1 cellular context compared by ENCODE assay signal in genomic region chr1:111161843-111162242, GRCh38.
TF ChIP-seq lines count a peak whose summit lies in the region.

No MANE protein-coding gene starts in this region.

TF ChIP-seq in HepG2, 621 proteins besides CTCF, POLR2A, EP300 and RAD21:
- no peak for TF ChIP-seq ZNF138 (CRISPR knock-in tag; IDR thresholded peaks at IDR 0.05; ENCODE audit: low read depth)
- no peak for TF ChIP-seq NCOR1 (IDR thresholded peaks at IDR 0.05; ENCODE audit: borderline replicate concordance, low read length)
- no peak for TF ChIP-seq IRX3 (CRISPR knock-in tag; IDR thresholded peaks at IDR 0.05; ENCODE audit: borderline replicate concordance, low read depth)
- TF ChIP-seq, protein P1, sequence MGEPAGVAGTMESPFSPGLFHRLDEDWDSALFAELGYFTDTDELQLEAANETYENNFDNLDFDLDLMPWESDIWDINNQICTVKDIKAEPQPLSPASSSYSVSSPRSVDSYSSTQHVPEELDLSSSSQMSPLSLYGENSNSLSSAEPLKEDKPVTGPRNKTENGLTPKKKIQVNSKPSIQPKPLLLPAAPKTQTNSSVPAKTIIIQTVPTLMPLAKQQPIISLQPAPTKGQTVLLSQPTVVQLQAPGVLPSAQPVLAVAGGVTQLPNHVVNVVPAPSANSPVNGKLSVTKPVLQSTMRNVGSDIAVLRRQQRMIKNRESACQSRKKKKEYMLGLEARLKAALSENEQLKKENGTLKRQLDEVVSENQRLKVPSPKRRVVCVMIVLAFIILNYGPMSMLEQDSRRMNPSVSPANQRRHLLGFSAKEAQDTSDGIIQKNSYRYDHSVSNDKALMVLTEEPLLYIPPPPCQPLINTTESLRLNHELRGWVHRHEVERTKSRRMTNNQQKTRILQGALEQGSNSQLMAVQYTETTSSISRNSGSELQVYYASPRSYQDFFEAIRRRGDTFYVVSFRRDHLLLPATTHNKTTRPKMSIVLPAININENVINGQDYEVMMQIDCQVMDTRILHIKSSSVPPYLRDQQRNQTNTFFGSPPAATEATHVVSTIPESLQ (CRISPR knock-in tag; conservative IDR thresholded peaks at IDR 0.05), result no peak
- no peak for TF ChIP-seq RFX5 (IDR thresholded peaks at IDR 0.05; ENCODE audit: low read depth, low read length)
- TF ChIP-seq SSRP1 (CRISPR knock-in tag; IDR thresholded peaks at IDR 0.05), result no peak
- TF ChIP-seq, protein P2, sequence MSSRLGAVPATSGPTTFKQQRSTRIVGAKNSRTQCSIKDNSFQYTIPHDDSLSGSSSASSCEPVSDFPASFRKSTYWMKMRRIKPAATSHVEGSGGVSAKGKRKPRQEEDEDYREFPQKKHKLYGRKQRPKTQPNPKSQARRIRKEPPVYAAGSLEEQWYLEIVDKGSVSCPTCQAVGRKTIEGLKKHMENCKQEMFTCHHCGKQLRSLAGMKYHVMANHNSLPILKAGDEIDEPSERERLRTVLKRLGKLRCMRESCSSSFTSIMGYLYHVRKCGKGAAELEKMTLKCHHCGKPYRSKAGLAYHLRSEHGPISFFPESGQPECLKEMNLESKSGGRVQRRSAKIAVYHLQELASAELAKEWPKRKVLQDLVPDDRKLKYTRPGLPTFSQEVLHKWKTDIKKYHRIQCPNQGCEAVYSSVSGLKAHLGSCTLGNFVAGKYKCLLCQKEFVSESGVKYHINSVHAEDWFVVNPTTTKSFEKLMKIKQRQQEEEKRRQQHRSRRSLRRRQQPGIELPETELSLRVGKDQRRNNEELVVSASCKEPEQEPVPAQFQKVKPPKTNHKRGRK (CRISPR knock-in tag; IDR thresholded peaks at IDR 0.05), result no peak
- no peak for TF ChIP-seq SCMH1 (CRISPR knock-in tag; IDR thresholded peaks at IDR 0.05; ENCODE audit: borderline replicate concordance)
- TF ChIP-seq, protein P3, sequence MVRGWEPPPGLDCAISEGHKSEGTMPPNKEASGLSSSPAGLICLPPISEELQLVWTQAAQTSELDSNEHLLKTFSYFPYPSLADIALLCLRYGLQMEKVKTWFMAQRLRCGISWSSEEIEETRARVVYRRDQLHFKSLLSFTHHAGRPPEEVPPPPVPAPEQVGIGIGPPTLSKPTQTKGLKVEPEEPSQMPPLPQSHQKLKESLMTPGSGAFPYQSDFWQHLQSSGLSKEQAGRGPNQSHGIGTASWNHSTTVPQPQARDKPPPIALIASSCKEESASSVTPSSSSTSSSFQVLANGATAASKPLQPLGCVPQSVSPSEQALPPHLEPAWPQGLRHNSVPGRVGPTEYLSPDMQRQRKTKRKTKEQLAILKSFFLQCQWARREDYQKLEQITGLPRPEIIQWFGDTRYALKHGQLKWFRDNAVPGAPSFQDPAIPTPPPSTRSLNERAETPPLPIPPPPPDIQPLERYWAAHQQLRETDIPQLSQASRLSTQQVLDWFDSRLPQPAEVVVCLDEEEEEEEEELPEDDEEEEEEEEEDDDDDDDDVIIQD (CRISPR knock-in tag; IDR thresholded peaks at IDR 0.05; ENCODE audit: low read depth), result no peak
- TF ChIP-seq ZNF326 (CRISPR knock-in tag; IDR thresholded peaks at IDR 0.05; ENCODE audit: borderline replicate concordance), result no peak
- TF ChIP-seq ZNF296 (CRISPR knock-in tag; conservative IDR thresholded peaks at IDR 0.05), result no peak
- no peak for TF ChIP-seq ZNF674 (CRISPR knock-in tag; IDR thresholded peaks at IDR 0.05; ENCODE audit: low read depth)
- TF ChIP-seq ZNF451 (CRISPR knock-in tag; IDR thresholded peaks at IDR 0.05), result no peak
- no peak for TF ChIP-seq KMT2A (CRISPR knock-in tag; IDR thresholded peaks at IDR 0.05)
- TF ChIP-seq FIP1L1 (IDR thresholded peaks at IDR 0.05; ENCODE audit: borderline replicate concordance, insufficient read depth, low read depth, low read length), result no peak
- no peak for TF ChIP-seq ZSCAN20 (CRISPR knock-in tag; IDR thresholded peaks at IDR 0.05; ENCODE audit: borderline replicate concordance)
- TF ChIP-seq MEF2D (CRISPR knock-in tag; IDR thresholded peaks at IDR 0.05), result no peak
- TF ChIP-seq ZNF235 (CRISPR knock-in tag; IDR thresholded peaks at IDR 0.05; ENCODE audit: borderline replicate concordance), result no peak
- no peak for TF ChIP-seq ZNF280D (CRISPR knock-in tag; IDR thresholded peaks at IDR 0.05)
- no peak for TF ChIP-seq ZBTB40 (IDR thresholded peaks at IDR 0.05)
- TF ChIP-seq ZBTB40 (CRISPR knock-in tag; IDR thresholded peaks at IDR 0.05), result no peak
